ENCODE assay signal across 27 cellular contexts in the genomic region with DNA sequence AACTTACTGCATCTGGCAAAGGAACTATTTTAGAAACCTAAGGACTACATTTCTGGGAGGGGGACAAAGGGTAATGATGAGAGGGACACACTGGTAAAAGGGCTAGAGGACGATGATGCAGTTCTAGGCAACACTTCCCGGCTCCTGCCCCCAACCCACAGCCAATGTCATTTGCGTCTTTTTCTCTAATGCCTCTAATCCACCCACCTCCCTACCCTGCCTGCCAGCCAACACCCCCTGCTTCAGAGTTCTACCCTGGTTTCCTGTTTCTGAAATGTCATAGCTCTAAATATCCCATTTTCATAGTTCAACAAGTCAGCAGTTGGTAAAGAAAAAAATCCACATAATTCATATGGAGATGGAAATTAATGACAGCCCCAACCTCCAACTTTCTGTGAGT.
DNase-seq lines count a peak whose midpoint lies in the region; FAIRE-seq lines count a peak whose summit lies in the region.
"Had no signal": no experiment of that assay in that cellular context is flagged by ENCODE, and none has a peak within 500 bp of the region (broad histone marks: within the 10 kb centered on the region; RNA-seq: fewer than 3 reads in every experiment).

No MANE protein-coding gene starts in this region.

- peaks cover 56% of the 10 kb centered on the region for H3K4me1 Mint-ChIP-seq in activated naive CD4-positive, alpha-beta T cell treated with anti-CD3 and anti-CD28 coated beads, Interleukin-2, amount 50 U/mL, for 24 hours
- H3K4me1 Mint-ChIP-seq in T-helper 2 cell treated with Interferon-gamma antibody and Interleukin-4, amounts not matched to agents 5 μg/mL and 100 μg/mL, for 36 hours (ENCODE audit: low read depth) = peaks cover 52% of the 10 kb centered on the region
- peaks cover 66% of the 10 kb centered on the region for H3K4me1 Mint-ChIP-seq in activated naive CD8-positive, alpha-beta T cell treated with anti-CD3 and anti-CD28 coated beads for 36 hours
- peaks cover 65% of the 10 kb centered on the region for H3K4me1 Mint-ChIP-seq in stimulated activated naive CD8-positive, alpha-beta T cell treated with anti-CD3 and anti-CD28 coated beads, Interleukin-15, Interleukin-2, amounts not matched to agents 100 ng/mL and 50 ng/mL, for 24 hours (ENCODE audit: low read depth)

- H3K4me3 Mint-ChIP-seq in activated naive CD4-positive, alpha-beta T cell treated with anti-CD3 and anti-CD28 coated beads, Interleukin-2, amount 50 U/mL, for 24 hours = peak overlapping the region; percentile 83
- peak overlapping the region; percentile 84 for H3K4me3 Mint-ChIP-seq in T-helper 2 cell treated with Interferon-gamma antibody and Interleukin-4, amounts not matched to agents 5 μg/mL and 100 μg/mL, for 36 hours
- H3K4me3 Mint-ChIP-seq in activated naive CD8-positive, alpha-beta T cell treated with anti-CD3 and anti-CD28 coated beads for 36 hours = peak overlapping the region; percentile 74
- peak overlapping the region; percentile 74 for H3K4me3 Mint-ChIP-seq in stimulated activated naive CD8-positive, alpha-beta T cell treated with anti-CD3 and anti-CD28 coated beads, Interleukin-15, Interleukin-2, amounts not matched to agents 100 ng/mL and 50 ng/mL, for 24 hours

- no peaks in the 10 kb centered on the region for H3K9me3 Mint-ChIP-seq in activated naive CD4-positive, alpha-beta T cell treated with anti-CD3 and anti-CD28 coated beads, Interleukin-2, amount 50 U/mL, for 24 hours
- H3K9me3 Mint-ChIP-seq in T-helper 2 cell treated with Interferon-gamma antibody and Interleukin-4, amounts not matched to agents 5 μg/mL and 100 μg/mL, for 36 hours = no peaks in the 10 kb centered on the region
- H3K9me3 Mint-ChIP-seq in activated naive CD8-positive, alpha-beta T cell treated with anti-CD3 and anti-CD28 coated beads for 36 hours = no peaks in the 10 kb centered on the region
- no peaks in the 10 kb centered on the region for H3K9me3 Mint-ChIP-seq in stimulated activated naive CD8-positive, alpha-beta T cell treated with anti-CD3 and anti-CD28 coated beads, Interleukin-15, Interleukin-2, amounts not matched to agents 100 ng/mL and 50 ng/mL, for 24 hours

- H3K36me3 Mint-ChIP-seq in activated naive CD4-positive, alpha-beta T cell treated with anti-CD3 and anti-CD28 coated beads, Interleukin-2, amount 50 U/mL, for 24 hours = no peaks in the 10 kb centered on the region
- no peaks in the 10 kb centered on the region for H3K36me3 Mint-ChIP-seq in T-helper 2 cell treated with Interferon-gamma antibody and Interleukin-4, amounts not matched to agents 5 μg/mL and 100 μg/mL, for 36 hours (ENCODE audit: low read depth)
- H3K36me3 Mint-ChIP-seq in activated naive CD8-positive, alpha-beta T cell treated with anti-CD3 and anti-CD28 coated beads for 36 hours = peaks cover 6% of the 10 kb centered on the region
- H3K36me3 Mint-ChIP-seq in stimulated activated naive CD8-positive, alpha-beta T cell treated with anti-CD3 and anti-CD28 coated beads, Interleukin-15, Interleukin-2, amounts not matched to agents 100 ng/mL and 50 ng/mL, for 24 hours (ENCODE audit: low read depth) = no peaks in the 10 kb centered on the region

- H3K27ac Mint-ChIP-seq in activated naive CD4-positive, alpha-beta T cell treated with anti-CD3 and anti-CD28 coated beads, Interleukin-2, amount 50 U/mL, for 24 hours = no peak overlapping the region
- H3K27ac Mint-ChIP-seq in T-helper 2 cell treated with Interferon-gamma antibody and Interleukin-4, amounts not matched to agents 5 μg/mL and 100 μg/mL, for 36 hours = no peak overlapping the region
- H3K27ac Mint-ChIP-seq in activated naive CD8-positive, alpha-beta T cell treated with anti-CD3 and anti-CD28 coated beads for 36 hours = peak overlapping the region; percentile 85
- H3K27ac Mint-ChIP-seq in stimulated activated naive CD8-positive, alpha-beta T cell treated with anti-CD3 and anti-CD28 coated beads, Interleukin-15, Interleukin-2, amounts not matched to agents 100 ng/mL and 50 ng/mL, for 24 hours = peak overlapping the region; percentile 92
- H3K27ac Mint-ChIP-seq: T-helper 17 cell had no signal

- no peak for FAIRE-seq in HTR-8/SVneo (lab: Jason Lieb, UNC)
- FAIRE-seq: frontal cortex, kidney had no signal

- H3K27me3 Mint-ChIP-seq in activated naive CD4-positive, alpha-beta T cell treated with anti-CD3 and anti-CD28 coated beads, Interleukin-2, amount 50 U/mL, for 24 hours = no peaks in the 10 kb centered on the region
- H3K27me3 Mint-ChIP-seq in T-helper 2 cell treated with Interferon-gamma antibody and Interleukin-4, amounts not matched to agents 5 μg/mL and 100 μg/mL, for 36 hours (ENCODE audit: low read depth) = peaks cover 35% of the 10 kb centered on the region
- peaks cover 3% of the 10 kb centered on the region for H3K27me3 Mint-ChIP-seq in activated naive CD8-positive, alpha-beta T cell treated with anti-CD3 and anti-CD28 coated beads for 36 hours
- peaks cover 3% of the 10 kb centered on the region for H3K27me3 Mint-ChIP-seq in stimulated activated naive CD8-positive, alpha-beta T cell treated with anti-CD3 and anti-CD28 coated beads, Interleukin-15, Interleukin-2, amounts not matched to agents 100 ng/mL and 50 ng/mL, for 24 hours

- no peak for DNase-seq in activated naive CD4-positive, alpha-beta T cell treated with anti-CD3 and anti-CD28 coated beads, Interleukin-2, amount 50 U/mL, for 16 hours
- no peak for DNase-seq in T-helper 2 cell treated with Interferon-gamma antibody and Interleukin-4, amounts not matched to agents 5 μg/mL and 100 μg/mL, for 36 hours (ENCODE audit: low spot score)
- no peak for DNase-seq in activated naive CD8-positive, alpha-beta T cell treated with anti-CD3 and anti-CD28 coated beads for 36 hours
- DNase-seq in HuH-7.5 (ENCODE audit: low spot score) (no peak), HTR-8/SVneo (ENCODE audit: insufficient read length, low spot score) (no peak), GM19238 (ENCODE audit: insufficient read length, low spot score) (no peak)
- DNase-seq: C1 segment of cervical spinal cord; GM23248; heart right ventricle; Karpas-422; kidney; left ventricle myocardium superior; mesendoderm; NCI-H1417 treated with DMSO at 0.1 percent for 48 hours; NCI-H2081; NCI-H2227 treated with DMSO at 0.1 percent for 48 hours; NCI-H526; OCI-M1; right lobe of liver; spleen; stimulated activated CD4-positive, alpha-beta T cell treated with anti-CD3 and anti-CD28 coated beads, Interleukin-4, amount 100 ng/mL, for 24 hours; substantia nigra; T-helper 17 cell; upper lobe of right lung had no signal

Comparison
In these comparisons a context has a peak if more than half of its experiments do, and no peak if none do; other contexts are left out.
1. H3K27ac Mint-ChIP-seq: peak in activated naive CD8-positive, alpha-beta T cell treated with anti-CD3 and anti-CD28 coated beads for 36 hours (single experiment) and stimulated activated naive CD8-positive, alpha-beta T cell treated with anti-CD3 and anti-CD28 coated beads, Interleukin-15, Interleukin-2, amounts not matched to agents 100 ng/mL and 50 ng/mL, for 24 hours (single experiment); none in activated naive CD4-positive, alpha-beta T cell treated with anti-CD3 and anti-CD28 coated beads, Interleukin-2, amount 50 U/mL, for 24 hours (single experiment) and T-helper 2 cell treated with Interferon-gamma antibody and Interleukin-4, amounts not matched to agents 5 μg/mL and 100 μg/mL, for 36 hours (single experiment).
2. Peak in every context shown above with its lines, with median percentiles within 50 percentile points of each other: H3K4me3 Mint-ChIP-seq.